ENCODE assay signal across 29 cellular contexts in genomic region chr3:120196333-120196732, GRCh38.
"Had no signal": no experiment of that assay in that cellular context is flagged by ENCODE, and none has a peak within 500 bp of the region (broad histone marks: within the 10 kb centered on the region; RNA-seq: fewer than 3 reads in every experiment).

No MANE protein-coding gene starts in this region.

- H3K36me3 ChIP-seq: adrenal gland, Peyer's patch, SJSA1 had no signal

- DNase-seq: activated CD4-positive, alpha-beta memory T cell treated with anti-CD3 and anti-CD28 coated beads for 36 hours; activated CD4-positive, alpha-beta T cell treated with anti-CD3 and anti-CD28 coated beads for 36 hours; activated CD4-positive, alpha-beta T cell treated with anti-CD3 and anti-CD28 coated beads, Interleukin-2, amount 50 U/mL, for 1 hour; activated CD8-positive, alpha-beta memory T cell treated with anti-CD3 and anti-CD28 coated beads, Interleukin-2, amount 50 U/mL, for 4 hours; activated gamma-delta T cell treated with Interleukin-2 at 50 U/mL for 16 hours; activated naive CD4-positive, alpha-beta T cell treated with anti-CD3 and anti-CD28 coated beads for 36 hours; activated T-cell treated with anti-CD3 and anti-CD28 coated beads for 4 hours; activated T-cell treated with anti-CD3 and anti-CD28 coated beads, Interleukin-2, amount 50 U/mL, for 4 hours; adrenal gland; caudate nucleus; MM.1S; MV-4-11; NCI-H1092 treated with DMSO at 0.1 percent for 48 hours; NCI-H1417; NCI-H146; NCI-H187 treated with DMSO at 0.1 percent for 48 hours; NCI-H2081; NCI-H226; NCI-H524 treated with DMSO at 0.1 percent for 48 hours; Peyer's patch; RPMI8226; SHP77 treated with DMSO at 0.1 percent for 48 hours; SK-N-SH had no signal

- H3K9me3 ChIP-seq: adrenal gland, Peyer's patch, SJSA1, SK-N-SH had no signal

- H3K4me3 ChIP-seq: adrenal gland, Peyer's patch, SJSA1 had no signal

- H3K4me1 ChIP-seq: adrenal gland, Peyer's patch, SJSA1 had no signal

- H3K27me3 ChIP-seq: adrenal gland, Peyer's patch, SJSA1 had no signal

- H3K4me2 ChIP-seq: KMS-11, SK-N-SH had no signal

- H3K9ac ChIP-seq: KMS-11, SK-N-SH had no signal

- ATAC-seq: activated CD4-positive, alpha-beta T cell treated with anti-CD3 and anti-CD28 coated beads for 36 hours; activated CD4-positive, CD25-positive, alpha-beta regulatory T cell treated with anti-CD3 and anti-CD28 coated beads, Interleukin-2, amount 50 U/mL, for 24 hours; activated naive CD4-positive, alpha-beta T cell treated with anti-CD3 and anti-CD28 coated beads, Interleukin-2, amount 50 U/mL, for 72 hours; activated T-cell treated with anti-CD3 and anti-CD28 coated beads, Interleukin-2, amount 50 U/mL, for 4 hours; WTC11 had no signal

- H3K27ac ChIP-seq: adrenal gland, KMS-11, Peyer's patch, SJSA1 had no signal

- FAIRE-seq: bronchial epithelial cell had no signal
